ENCODE assay signal across 15 cellular contexts in the genomic region with DNA sequence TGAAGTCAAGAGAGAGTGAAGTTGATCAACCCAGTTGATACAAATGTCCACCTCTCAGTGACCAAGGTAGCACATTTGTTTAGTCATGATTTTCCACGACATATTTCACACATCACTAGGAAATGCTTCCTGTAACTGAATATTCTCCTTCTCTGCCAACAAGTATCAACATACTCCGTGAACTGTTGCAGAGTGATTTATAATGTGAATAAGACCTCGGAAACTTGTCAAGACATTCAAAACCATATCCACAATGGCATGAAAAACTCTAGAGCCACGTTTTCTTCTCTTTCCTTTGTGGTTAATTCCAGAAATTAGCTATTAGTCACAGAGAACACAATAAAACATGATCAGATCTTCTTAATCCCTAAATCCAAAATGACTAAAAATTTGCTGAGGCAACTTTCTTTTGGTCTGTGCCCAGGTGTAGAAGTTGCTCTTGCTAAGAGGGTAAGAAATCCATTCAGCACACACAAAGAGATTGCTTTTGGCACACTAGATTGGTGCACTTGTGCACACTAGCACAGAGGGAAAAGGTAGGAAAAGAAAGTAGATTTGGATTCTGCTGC.
"Had no signal": no experiment of that assay in that cellular context is flagged by ENCODE, and none has a peak within 500 bp of the region (broad histone marks: within the 10 kb centered on the region; RNA-seq: fewer than 3 reads in every experiment).

No MANE protein-coding gene starts in this region.

- H3K36me3 ChIP-seq: brain microvascular endothelial cell, sigmoid colon, spleen, tibial artery had no signal

- H3K27ac Mint-ChIP-seq: activated CD4-positive, alpha-beta T cell treated with anti-CD3 and anti-CD28 coated beads for 36 hours; activated naive CD8-positive, alpha-beta T cell; WTC11 had no signal

- H3K4me2 ChIP-seq: SK-N-SH had no signal

- H3K9me3 Mint-ChIP-seq: WTC11 had no signal

- H3K4me1 ChIP-seq: spleen had no signal

- H3K27me3 ChIP-seq: brain microvascular endothelial cell, sigmoid colon, spleen, tibial artery had no signal

- ATAC-seq: activated CD4-positive, alpha-beta T cell treated with anti-CD3 and anti-CD28 coated beads for 36 hours; WTC11 had no signal

- H3K9me3 ChIP-seq: sigmoid colon, SK-N-SH, spleen, tibial artery had no signal

- H3K4me3 ChIP-seq: coronary artery, sigmoid colon, spleen, tibial artery had no signal

- H3K27ac ChIP-seq: brain microvascular endothelial cell, coronary artery, sigmoid colon, spleen, tibial artery had no signal

- DNase-seq: activated CD4-positive, alpha-beta T cell treated with anti-CD3 and anti-CD28 coated beads for 36 hours; activated CD4-positive, alpha-beta T cell treated with anti-CD3 and anti-CD28 coated beads, Interleukin-2, amount 50 U/mL, for 48 hours; amniotic stem cell; brain microvascular endothelial cell; foreskin fibroblast; islet precursor cell; SK-N-SH; spleen; stimulated activated naive CD4-positive, alpha-beta T cell had no signal

- H3K4me1 Mint-ChIP-seq: activated CD4-positive, alpha-beta T cell treated with anti-CD3 and anti-CD28 coated beads for 36 hours had no signal

- H3K9ac ChIP-seq: SK-N-SH had no signal

- H3K27me3 Mint-ChIP-seq: activated CD4-positive, alpha-beta T cell treated with anti-CD3 and anti-CD28 coated beads for 36 hours had no signal

- H3K36me3 Mint-ChIP-seq: activated naive CD8-positive, alpha-beta T cell; WTC11 had no signal

- H3K4me3 Mint-ChIP-seq: activated CD4-positive, alpha-beta T cell treated with anti-CD3 and anti-CD28 coated beads for 36 hours; activated naive CD8-positive, alpha-beta T cell; neural crest cell; WTC11 had no signal
